In genomic region chr7:149714081-149714909, GRCh38 we compare ENCODE assay signal across 8 cellular contexts. TPM values are rescaled to one million over a fixed set of nuclear protein-coding genes. Genes with fewer than 3 reads are reported as not detected.
DNase-seq lines count a peak whose midpoint lies in the region; ATAC-seq and TF ChIP-seq lines count a peak whose summit lies in the region.

No MANE protein-coding gene starts in this region.

- H3K36me3 ChIP-seq in right atrium auricular region, result no peaks in the 10 kb centered on the region
- H3K36me3 ChIP-seq in prostate gland, result no peaks in the 10 kb centered on the region
- no peaks in the 10 kb centered on the region for H3K36me3 ChIP-seq in upper lobe of right lung

- DNase-seq in GM12864 (ENCODE audit: low read depth), result peak; percentile 49
- DNase-seq in NCI-H1417 (lab: John Stamatoyannopoulos, UW), result peak; percentile 91 to 94 (median 92)
- peak; percentile 77 to 96 (median 92) for DNase-seq in T-helper 17 cell
- DNase-seq in right atrium auricular region (ENCODE audit: low spot score), result peak; percentile 86
- peak; percentile 87 for DNase-seq in prostate gland (ENCODE audit: low spot score)
- peak; percentile 95 for DNase-seq in upper lobe of right lung

- no peaks in the 10 kb centered on the region for H3K36me3 Mint-ChIP-seq in T-helper 17 cell (ENCODE audit: low read depth)

- TF ChIP-seq POLR2A in prostate gland (IDR thresholded peaks at IDR 0.05), result no peak

- H3K4me3 ChIP-seq in GM12864 (ENCODE audit: low read depth, low read length), result peak overlapping the region; percentile 80
- H3K4me3 ChIP-seq in right atrium auricular region, result peak overlapping the region; percentile 72 to 76
- H3K4me3 ChIP-seq in prostate gland, result peak overlapping the region; percentile 62 to 79
- H3K4me3 ChIP-seq in upper lobe of right lung, result peak overlapping the region; percentile 61

- H3K27ac Mint-ChIP-seq in T-helper 17 cell, result peak overlapping the region; percentile 3

- H3K4me1 ChIP-seq in right atrium auricular region (peaks cover 0 to 45% of the 10 kb centered on the region in 2 donors), prostate gland (replicated peaks) (peaks cover 4% of the 10 kb centered on the region), upper lobe of right lung (peaks cover 7% of the 10 kb centered on the region)

- H3K9me3 ChIP-seq in T-helper 17 cell (ENCODE audit: control insufficient read depth, low read length, poor library complexity, severe bottlenecking) (peaks cover 3% of the 10 kb centered on the region), right atrium auricular region (peaks cover 8 to 28% of the 10 kb centered on the region in 2 donors), prostate gland (no peaks in the 10 kb centered on the region), upper lobe of right lung (peaks cover 10% of the 10 kb centered on the region)

- ATAC-seq in HG02642 (IDR thresholded peaks at IDR 0.05; ENCODE audit: poor library complexity, unreplicated experiment) (peak; percentile 95), T-helper 17 cell (peak; percentile 94), upper lobe of right lung (peak; percentile 98)

- peaks cover 23% of the 10 kb centered on the region for H3K4me1 Mint-ChIP-seq in T-helper 17 cell

- H3K27me3 ChIP-seq in right atrium auricular region (no peaks in the 10 kb centered on the region), prostate gland (replicated peaks; ENCODE audit: insufficient read depth) (no peaks in the 10 kb centered on the region), upper lobe of right lung (no peaks in the 10 kb centered on the region)

- H3K27ac ChIP-seq in angular gyrus (ENCODE audit: low read depth, low read length) (peak overlapping the region; percentile 77), right atrium auricular region (peak overlapping the region; percentile 42 to 94), prostate gland (peak overlapping the region; percentile 47 to 77), upper lobe of right lung (no peak overlapping the region)

- TF ChIP-seq CTCF in GM12864 (IDR thresholded peaks at IDR 0.05; ENCODE audit: low read depth, low read length, missing control alignments) (no peak), right atrium auricular region (IDR thresholded peaks at IDR 0.05) (peak in 1 of 2 donors; percentile 36), prostate gland (IDR thresholded peaks at IDR 0.05) (no peak), upper lobe of right lung (IDR thresholded peaks at IDR 0.05) (no peak)

- WGBS in prostate gland, result 3% methylated on average over 66 of the region's 88 CpGs

- H3K27me3 Mint-ChIP-seq in T-helper 17 cell, result no peaks in the 10 kb centered on the region

- intact Hi-C loops in prostate gland (cut with DNase I), result loop anchor here (1.0 kb wide), 1 partner anchor 90 kb away; no protein-coding TSS in a partner anchor
- intact Hi-C loops in upper lobe of right lung (cut with DNase I), result no loop called here

- H3K4me3 Mint-ChIP-seq in T-helper 17 cell, result peak overlapping the region; percentile 90

RNA-seq across cellular contexts. Expression of gene ZNF467, which starts 59.1 kb away (rescaled TPM):
- total RNA-seq in T-helper 17 cell, result 1 to 10 TPM; 3.3 to 8.4 TPM
- 10 to 100 TPM in 1 of 2 donors, 1 to 10 TPM in 1; 3.2 to 11.0 TPM for total RNA-seq in right atrium auricular region
- 1 to 10 TPM; 6.0 to 7.9 TPM for total RNA-seq in prostate gland
- total RNA-seq in upper lobe of right lung, result 35.3 TPM
